28 cellular contexts compared by ENCODE assay signal in genomic region chr5:124614836-124615235, GRCh38.
"Had no signal": no experiment of that assay in that cellular context is flagged by ENCODE, and none has a peak within 500 bp of the region (broad histone marks: within the 10 kb centered on the region; RNA-seq: fewer than 3 reads in every experiment).

No MANE protein-coding gene starts in this region.

- H3K27me3 ChIP-seq: neural progenitor cell, ovary, right lobe of liver, sigmoid colon, spleen, suprapubic skin, testis, tibial artery, transverse colon, upper lobe of right lung, uterus had no signal

- DNase-seq: natural killer cell; occipital lobe; ovary; posterior cingulate gyrus; psoas muscle; right cardiac atrium; right lobe of liver; sigmoid colon; small intestine; spleen; stimulated activated CD4-positive, alpha-beta T cell treated with anti-CD3 and anti-CD28 coated beads, Interleukin-12 subunit alpha, Interleukin-12 subunit beta, amount 100 ng/mL, for 4 hours; stimulated activated CD4-positive, alpha-beta T cell treated with anti-CD3 and anti-CD28 coated beads, Interleukin-1b, Interleukin-23, amount 100 ng/mL, for 48 hours; stimulated activated CD4-positive, alpha-beta T cell treated with anti-CD3 and anti-CD28 coated beads, Interleukin-4, amount 100 ng/mL, for 1 hour; stimulated activated CD4-positive, alpha-beta T cell treated with anti-CD3 and anti-CD28 coated beads, Interleukin-4, amount 100 ng/mL, for 4 hours; stimulated activated CD8-positive, alpha-beta memory T cell treated with anti-CD3 and anti-CD28 coated beads, Interleukin-4, amount 100 ng/mL, for 48 hours; stimulated activated naive CD4-positive, alpha-beta T cell; stimulated activated naive CD8-positive, alpha-beta T cell treated with anti-CD3 and anti-CD28 coated beads, Interleukin-15, amount 100 ng/mL, for 72 hours; stimulated activated naive CD8-positive, alpha-beta T cell treated with anti-CD3 and anti-CD28 coated beads, Interleukin-15, Interleukin-2, amounts not matched to agents 100 U/mL and 50 U/mL, for 24 hours; substantia nigra; testis; tibial artery; transverse colon; upper lobe of right lung; uterus had no signal

- H3K27ac ChIP-seq: neural progenitor cell, ovary, parathyroid adenoma, psoas muscle, right lobe of liver, sigmoid colon, spleen, suprapubic skin, testis, tibial artery, transverse colon, upper lobe of right lung, uterus had no signal

- H3K9me3 ChIP-seq: ovary, psoas muscle, right lobe of liver, sigmoid colon, suprapubic skin, testis, tibial artery, transverse colon, upper lobe of right lung, uterus had no signal

- H3K4me3 ChIP-seq: neural progenitor cell, ovary, psoas muscle, right lobe of liver, sigmoid colon, spleen, suprapubic skin, testis, tibial artery, transverse colon, upper lobe of right lung, uterus had no signal

- H3K4me1 ChIP-seq: parathyroid adenoma, psoas muscle, right lobe of liver, sigmoid colon, spleen, suprapubic skin, testis, tibial artery, transverse colon, upper lobe of right lung, uterus had no signal

- H3K36me3 ChIP-seq: neural progenitor cell, ovary, right lobe of liver, sigmoid colon, spleen, suprapubic skin, tibial artery, transverse colon, upper lobe of right lung, uterus had no signal

- H3K4me2 ChIP-seq: neural progenitor cell had no signal

- ATAC-seq: natural killer cell; psoas muscle; right cardiac atrium; right lobe of liver; stimulated activated memory B cell treated with anti-CD40 and anti-IgM and Interleukin-4, amounts not matched to agents 10 μg/mL and 1 μg/mL and 100 μg/mL, for 72 hours; stimulated activated naive CD8-positive, alpha-beta T cell treated with anti-CD3 and anti-CD28 coated beads, Interleukin-15, amount 100 ng/mL, for 72 hours; stimulated activated naive CD8-positive, alpha-beta T cell treated with anti-CD3 and anti-CD28 coated beads, Interleukin-15, Interleukin-2, amounts not matched to agents 100 U/mL and 50 U/mL, for 24 hours; upper lobe of right lung had no signal

- H3K79me2 ChIP-seq: parathyroid adenoma had no signal

- FAIRE-seq: small intestine had no signal

- H3K9ac ChIP-seq: neural progenitor cell, parathyroid adenoma had no signal

- H2AFZ ChIP-seq: neural progenitor cell, parathyroid adenoma had no signal
